In the genomic region with DNA sequence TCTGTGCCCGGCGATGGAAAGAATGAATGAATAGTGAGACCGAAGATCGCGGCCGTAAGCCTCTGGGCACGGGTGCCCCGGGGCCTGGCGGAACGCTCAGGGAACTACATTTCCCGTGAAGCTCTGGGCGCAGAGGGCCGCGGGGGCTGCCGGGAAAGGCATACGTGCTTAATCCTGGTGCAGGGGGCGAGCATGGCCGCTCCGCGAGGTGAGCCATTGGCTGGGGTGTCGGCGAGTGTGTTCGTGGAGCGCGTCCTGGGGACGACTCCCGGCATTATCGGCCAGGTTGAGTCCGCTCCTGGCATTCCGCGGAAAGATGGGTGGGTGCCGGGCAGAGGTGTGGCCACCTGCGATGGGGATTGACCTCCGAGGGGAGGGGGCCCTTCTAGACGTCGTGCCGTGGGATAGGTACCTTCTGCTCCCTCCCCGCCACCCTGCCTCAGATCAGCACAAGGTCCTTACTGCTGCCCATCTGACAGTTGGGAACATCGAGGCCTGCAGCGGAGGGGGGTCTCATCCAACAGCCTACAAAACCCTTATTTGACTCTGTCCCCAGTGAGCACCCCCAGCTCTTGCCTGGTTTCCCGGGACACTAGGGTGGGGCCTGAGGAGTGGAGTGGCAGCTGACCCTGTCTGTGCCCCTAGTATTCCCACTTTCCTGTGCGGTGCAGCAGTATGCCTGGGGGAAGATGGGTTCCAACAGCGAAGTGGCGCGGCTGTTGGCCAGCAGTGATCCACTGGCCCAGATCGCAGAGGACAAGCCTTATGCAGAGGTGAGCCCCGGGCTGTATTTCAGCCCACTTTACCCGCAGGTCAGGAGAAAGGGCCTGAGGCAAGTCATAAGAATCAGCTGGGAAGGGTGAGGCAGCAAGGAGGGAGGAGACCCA, we compare ENCODE assay signal across 8 cellular contexts. TPM values are rescaled to one million over a fixed set of nuclear protein-coding genes. Genes with fewer than 3 reads are reported as not detected.
DNase-seq lines count a peak whose midpoint lies in the region; ATAC-seq and TF ChIP-seq lines count a peak whose summit lies in the region.

Gene MPI, plus strand, starts transcription at position 161 of the 887 bp plus-strand sequence. Its CDS starts 32 bp downstream, at position 193.

- no peaks in the 10 kb centered on the region for H3K27me3 Mint-ChIP-seq in activated CD4-positive, alpha-beta memory T cell treated with anti-CD3 and anti-CD28 coated beads, Interleukin-2, amount 10 ng/mL, durations not matched to agents 7 days and 5 days

- ATAC-seq in HG03457 (IDR thresholded peaks at IDR 0.05; ENCODE audit: unreplicated experiment) (peak; percentile 70), right lobe of liver (peak; percentile 85 to 94 (median 90))

- H3K36me3 ChIP-seq in BE2C (peaks cover 12% of the 10 kb centered on the region), right lobe of liver (no peaks in the 10 kb centered on the region)

- WGBS in right lobe of liver (ENCODE audit: insufficient coverage, low coverage, low lambda C conversion rate, missing lambda C conversion rate), result 2% methylated on average over 10 of the region's 48 CpGs

- peaks cover 56% of the 10 kb centered on the region for H3K4me1 Mint-ChIP-seq in activated CD4-positive, alpha-beta memory T cell treated with anti-CD3 and anti-CD28 coated beads, Interleukin-2, amount 10 ng/mL, durations not matched to agents 7 days and 5 days

- POLR2A ChIA-PET in activated CD4-positive, alpha-beta memory T cell treated with anti-CD3 and anti-CD28 coated beads, Interleukin-2, amount 10 ng/mL, durations not matched to agents 7 days and 5 days (lab: Charles Lee), result interaction anchor here (0.6 to 7.5 kb wide), 17 partner anchors 8 to 275 kb away, joined by 3 to 110 read pairs (median 4); partner anchors contain the start of genes CLK3, FAM219B, SCAMP2 and ULK3

- H3K4me3 Mint-ChIP-seq in activated CD4-positive, alpha-beta memory T cell treated with anti-CD3 and anti-CD28 coated beads, Interleukin-2, amount 10 ng/mL, durations not matched to agents 7 days and 5 days, result peak within 1 kb of the TSS; percentile 84

- no peaks in the 10 kb centered on the region for H3K9me3 Mint-ChIP-seq in activated CD4-positive, alpha-beta memory T cell treated with anti-CD3 and anti-CD28 coated beads, Interleukin-2, amount 10 ng/mL, durations not matched to agents 7 days and 5 days

- no peak for TF ChIP-seq CTCF in BE2C (IDR thresholded peaks at IDR 0.05; ENCODE audit: low read depth, low read length)
- TF ChIP-seq CTCF in dorsolateral prefrontal cortex (IDR thresholded peaks at IDR 0.05 in 54 of 56, conservative IDR thresholded peaks at IDR 0.05 in 2 of 56; ENCODE audit: low read depth in 1 of 56, partially characterized antibody in 56 of 56), result peak in 50 of 56 donors; percentile 17 to 63 (median 44)
- peak in 1 of 4 donors; percentile 14 for TF ChIP-seq CTCF in right lobe of liver (IDR thresholded peaks at IDR 0.05)

- H3K27me3 ChIP-seq in BE2C (no peaks in the 10 kb centered on the region), dorsolateral prefrontal cortex (no peaks in the 10 kb centered on the region), right lobe of liver (no peaks in the 10 kb centered on the region)

- TF ChIP-seq POLR2A in right lobe of liver (IDR thresholded peaks at IDR 0.05), result peak; percentile 50

- CTCF ChIA-PET in activated CD4-positive, alpha-beta memory T cell treated with anti-CD3 and anti-CD28 coated beads, Interleukin-2, amount 10 ng/mL, durations not matched to agents 7 days and 5 days (lab: Charles Lee), result interaction anchor here (0.6 to 1.7 kb wide), 5 partner anchors 12 to 122 kb away, joined by 3 to 11 read pairs (median 3); no protein-coding TSS in a partner anchor

- H3K36me3 Mint-ChIP-seq in activated CD4-positive, alpha-beta memory T cell treated with anti-CD3 and anti-CD28 coated beads, Interleukin-2, amount 10 ng/mL, durations not matched to agents 7 days and 5 days (ENCODE audit: low read depth), result peaks cover 30% of the 10 kb centered on the region

- peak within 1 kb of the TSS; percentile 54 to 94 (median 85) for H3K27ac ChIP-seq in dorsolateral prefrontal cortex
- peak within 1 kb of the TSS; percentile 50 to 90 (median 74) for H3K27ac ChIP-seq in right lobe of liver

- intact Hi-C loops in dorsolateral prefrontal cortex (cut with DNase I) (loop anchor here (2.0 to 5.0 kb wide), 2 partner anchors 17 to 108 kb away; partner anchors contain the start of genes CSK (in 1 of the 2) and SCAMP2 (in 1 of the 2)), right lobe of liver (cut with DNase I) (no loop called here)

- H3K4me1 ChIP-seq in BE2C (no peaks in the 10 kb centered on the region), right lobe of liver (peaks cover 0 to 29% (median 8%) of the 10 kb centered on the region in 4 donors)

- H3K4me3 ChIP-seq in BE2C (ENCODE audit: low read depth, low read length) (peak within 1 kb of the TSS; percentile 87), dorsolateral prefrontal cortex (peak within 1 kb of the TSS; percentile 68 to 99 (median 93)), right lobe of liver (peak within 1 kb of the TSS; percentile 94 to 99 (median 97))

- DNase-seq in BE2C, result peak; percentile 94
- DNase-seq in GM19238 (ENCODE audit: insufficient read length, low spot score), result peak; percentile 97
- peak; percentile 49 for DNase-seq in NCI-H82 treated with DMSO at 0.1 percent for 48 hours (lab: John Stamatoyannopoulos, UW; ENCODE audit: unreplicated experiment)
- peak; percentile 89 for DNase-seq in activated CD4-positive, alpha-beta memory T cell treated with anti-CD3 and anti-CD28 coated beads, Interleukin-2, amount 10 ng/mL, durations not matched to agents 7 days and 5 days
- peak; percentile 84 to 95 (median 90) for DNase-seq in dorsolateral prefrontal cortex
- peak; percentile 88 to 90 (median 89) for DNase-seq in right lobe of liver
- peak; percentile 90 for DNase-seq in stimulated activated CD4-positive, alpha-beta T cell treated with anti-CD3 and anti-CD28 coated beads, Interleukin-4, amount 100 ng/mL, for 24 hours

- peak within 1 kb of the TSS; percentile 69 for H3K27ac Mint-ChIP-seq in activated CD4-positive, alpha-beta memory T cell treated with anti-CD3 and anti-CD28 coated beads, Interleukin-2, amount 10 ng/mL, durations not matched to agents 7 days and 5 days

- no peaks in the 10 kb centered on the region for H3K9me3 ChIP-seq in BE2C
- no peaks in the 10 kb centered on the region for H3K9me3 ChIP-seq in right lobe of liver

RNA-seq across cellular contexts. Expression of gene MPI, which starts in this region (rescaled TPM):
- 72.1 TPM for polyA plus RNA-seq in BE2C (2012; ENCODE audit: insufficient read depth, insufficient read length, low read depth)
- total RNA-seq in activated CD4-positive, alpha-beta memory T cell treated with anti-CD3 and anti-CD28 coated beads, Interleukin-2, amount 10 ng/mL, durations not matched to agents 7 days and 5 days, result 10 to 100 TPM; 82.8 to 92.9 TPM
- 10 to 100 TPM; 41.5 to 82.0 (median 64.4) TPM for total RNA-seq in dorsolateral prefrontal cortex
- 10 to 100 TPM; 23.5 to 69.7 (median 40.8) TPM for total RNA-seq in right lobe of liver

Comparison
In these comparisons a context has a peak if more than half of its experiments do, and no peak if none do; other contexts are left out.
1. Peak in every context shown above with its lines: DNase-seq, ATAC-seq, H3K4me3 ChIP-seq and H3K27ac ChIP-seq.
2. intact Hi-C loops: an anchor here in dorsolateral prefrontal cortex (2.0 to 5.0 kb wide); none called in right lobe of liver.